Comparison of ENCODE assay signal across 12 cellular contexts in genomic region chr1:173411835-173412742, GRCh38.
DNase-seq lines count a peak whose midpoint lies in the region; ATAC-seq and TF ChIP-seq lines count a peak whose summit lies in the region.
"Had no signal": no experiment of that assay in that cellular context is flagged by ENCODE, and none has a peak within 500 bp of the region (broad histone marks: within the 10 kb centered on the region; RNA-seq: fewer than 3 reads in every experiment).

No MANE protein-coding gene starts in this region.

- H3K9me2 ChIP-seq in SK-N-SH: no peaks in the 10 kb centered on the region

- H3K36me3 Mint-ChIP-seq in stimulated activated naive B cell treated with anti-CD40 and anti-IgM and Interleukin-4, amounts not matched to agents 10 μg/mL and 1 μg/mL and 100 μg/mL, for 72 hours: peaks cover 9 to 19% of the 10 kb centered on the region in 2 donors
- H3K36me3 Mint-ChIP-seq in activated naive CD4-positive, alpha-beta T cell treated with anti-CD3 and anti-CD28 coated beads, Interleukin-2, amount 50 U/mL, for 72 hours: no peaks in the 10 kb centered on the region

- peaks cover 60 to 89% of the 10 kb centered on the region in 2 donors for H3K4me1 Mint-ChIP-seq in stimulated activated naive B cell treated with anti-CD40 and anti-IgM and Interleukin-4, amounts not matched to agents 10 μg/mL and 1 μg/mL and 100 μg/mL, for 72 hours

- no peak overlapping the region; a peak in 1 of 4 replicates for H3K27ac ChIP-seq in SK-N-SH (ENCODE audit: low read depth in 2 of 2, low read length in 1 of 2)
- H3K27ac ChIP-seq: dorsolateral prefrontal cortex, right lobe of liver, uterus had no signal

- no peaks in the 10 kb centered on the region for H4K20me1 ChIP-seq in SK-N-SH (ENCODE audit: insufficient read depth)

- no peaks in the 10 kb centered on the region for H3K27me3 ChIP-seq in SK-N-SH (ENCODE audit: insufficient read depth)
- H3K27me3 ChIP-seq in BE2C: no peaks in the 10 kb centered on the region
- H3K27me3 ChIP-seq: dorsolateral prefrontal cortex, right lobe of liver, uterus had no signal

- H3K4me1 ChIP-seq in SK-N-SH (ENCODE audit: control insufficient read depth in 1 of 2, insufficient read depth in 2 of 2, low read depth in 1 of 2, low read length in 1 of 2) (peaks cover 0 to 9% of the 10 kb centered on the region in 2 experiments; a peak in 2 of 4 replicates), BE2C (no peaks in the 10 kb centered on the region)
- H3K4me1 ChIP-seq: right lobe of liver, uterus had no signal

- H3K4me3 ChIP-seq in SK-N-SH (ENCODE audit: low read depth in 2 of 2, low read length in 1 of 2) (no peak overlapping the region), fibroblast of the aortic adventitia (ENCODE audit: low read depth, low read length) (no peak overlapping the region), BE2C (ENCODE audit: low read depth, low read length) (no peak overlapping the region)
- H3K4me3 ChIP-seq: dorsolateral prefrontal cortex, right lobe of liver, uterus had no signal

- peak; percentile 87 for DNase-seq in GOT3 (lab: John Stamatoyannopoulos, UW)
- no peak for DNase-seq in SK-N-SH
- DNase-seq in fibroblast of the aortic adventitia (ENCODE audit: low read depth): peak; percentile 70
- DNase-seq in stimulated activated naive B cell treated with anti-CD40 and anti-IgM and Interleukin-4, amounts not matched to agents 10 μg/mL and 1 μg/mL and 100 μg/mL, for 72 hours: no peak
- DNase-seq in activated T-cell treated with anti-CD3 and anti-CD28 coated beads, Interleukin-2, amount 50 U/mL, for 1 hour: no peak
- DNase-seq in BE2C: no peak
- no peak for DNase-seq in activated naive CD4-positive, alpha-beta T cell treated with anti-CD3 and anti-CD28 coated beads, Interleukin-2, amount 50 U/mL, for 72 hours (ENCODE audit: low spot score in 2 of 2)
- DNase-seq: activated gamma-delta T cell treated with Interleukin-2 at 50 U/mL for 16 hours, dorsolateral prefrontal cortex, midbrain, right lobe of liver, uterus had no signal

- H3F3A ChIP-seq in SK-N-SH (replicated peaks; ENCODE audit: insufficient read depth): peaks cover 16% of the 10 kb centered on the region

- H3K9ac ChIP-seq in SK-N-SH: no peak overlapping the region

- 87% methylated on average over 17 of the region's 17 CpGs for WGBS in SK-N-SH (ENCODE audit: low lambda C conversion rate)

- H2AFZ ChIP-seq in SK-N-SH (ENCODE audit: low read depth): no peak overlapping the region

- ATAC-seq in stimulated activated naive B cell treated with anti-CD40 and anti-IgM and Interleukin-4, amounts not matched to agents 10 μg/mL and 1 μg/mL and 100 μg/mL, for 72 hours (replicated peaks): no peak
- no peak for ATAC-seq in activated naive CD4-positive, alpha-beta T cell treated with anti-CD3 and anti-CD28 coated beads, Interleukin-2, amount 50 U/mL, for 72 hours

- H3K27me3 Mint-ChIP-seq in stimulated activated naive B cell treated with anti-CD40 and anti-IgM and Interleukin-4, amounts not matched to agents 10 μg/mL and 1 μg/mL and 100 μg/mL, for 72 hours: no peaks in the 10 kb centered on the region

- no peaks in the 10 kb centered on the region for H3K79me2 ChIP-seq in SK-N-SH (ENCODE audit: insufficient read depth)

- H3K4me2 ChIP-seq in SK-N-SH: no peak overlapping the region

- H3K9me3 Mint-ChIP-seq in stimulated activated naive B cell treated with anti-CD40 and anti-IgM and Interleukin-4, amounts not matched to agents 10 μg/mL and 1 μg/mL and 100 μg/mL, for 72 hours: peaks cover 4 to 6% of the 10 kb centered on the region in 2 donors
- no peaks in the 10 kb centered on the region for H3K9me3 Mint-ChIP-seq in activated naive CD4-positive, alpha-beta T cell treated with anti-CD3 and anti-CD28 coated beads, Interleukin-2, amount 50 U/mL, for 72 hours

- CTCF ChIA-PET in SK-N-SH (lab: Yijun Ruan, JAX): no interaction called here

- H3K36me3 ChIP-seq in SK-N-SH (replicated peaks in 1 of 2; ENCODE audit: control insufficient read depth in 1 of 2, insufficient read depth in 2 of 2, low read length in 1 of 2): peaks cover 0 to 2% of the 10 kb centered on the region in 2 experiments
- H3K36me3 ChIP-seq in BE2C: no peaks in the 10 kb centered on the region
- H3K36me3 ChIP-seq: right lobe of liver, uterus had no signal

- no peak for TF ChIP-seq CTCF in SK-N-SH (IDR thresholded peaks at IDR 0.05)
- TF ChIP-seq CTCF in fibroblast of the aortic adventitia (IDR thresholded peaks at IDR 0.05; ENCODE audit: insufficient read depth, low read length): no peak
- no peak for TF ChIP-seq CTCF in BE2C (IDR thresholded peaks at IDR 0.05; ENCODE audit: low read depth, low read length)

- H3K9me3 ChIP-seq in SK-N-SH (no peaks in the 10 kb centered on the region), BE2C (no peaks in the 10 kb centered on the region)
- H3K9me3 ChIP-seq: right lobe of liver, uterus had no signal

- peak in 1 of 2 experiments; percentile 31; a peak in 1 of 4 replicates for TF ChIP-seq EP300 in SK-N-SH (IDR thresholded peaks at IDR 0.05; ENCODE audit: borderline replicate concordance in 1 of 2, low read depth in 1 of 2, low read length in 1 of 2)

- H3K4me3 Mint-ChIP-seq in stimulated activated naive B cell treated with anti-CD40 and anti-IgM and Interleukin-4, amounts not matched to agents 10 μg/mL and 1 μg/mL and 100 μg/mL, for 72 hours: peak overlapping the region in 1 of 2 donors; percentile 68

- POLR2A ChIA-PET in SK-N-SH (lab: Yijun Ruan, JAX): no interaction called here

- TF ChIP-seq RAD21 in SK-N-SH (IDR thresholded peaks at IDR 0.05; ENCODE audit: low read length): no peak

- H3K27ac Mint-ChIP-seq in stimulated activated naive B cell treated with anti-CD40 and anti-IgM and Interleukin-4, amounts not matched to agents 10 μg/mL and 1 μg/mL and 100 μg/mL, for 72 hours: peak overlapping the region; percentile 97
- H3K27ac Mint-ChIP-seq in activated naive CD4-positive, alpha-beta T cell treated with anti-CD3 and anti-CD28 coated beads, Interleukin-2, amount 50 U/mL, for 72 hours: no peak overlapping the region

TF ChIP-seq in SK-N-SH, 30 proteins besides CTCF, POLR2A, EP300 and RAD21:
- TF ChIP-seq FOSL2 (IDR thresholded peaks at IDR 0.05; ENCODE audit: borderline replicate concordance, low read depth) (0 out of 2 replicates have a peak, but pooled peaks have one; percentile 18), NFIC (IDR thresholded peaks at IDR 0.05; ENCODE audit: borderline replicate concordance) (peak; percentile 41; the same call in 1 of the 2 replicates), TEAD4 (IDR thresholded peaks at IDR 0.05; ENCODE audit: borderline replicate concordance, insufficient read depth) (0 out of 2 replicates have a peak, but pooled peaks have one; percentile 30), PBX3 (IDR thresholded peaks at IDR 0.05) (0 out of 2 replicates have a peak, but pooled peaks have one; percentile 24), RCOR1 (IDR thresholded peaks at IDR 0.05; ENCODE audit: low read length) (no peak), TCF12 (IDR thresholded peaks at IDR 0.05) (peak; percentile 37), FOXM1 (IDR thresholded peaks at IDR 0.05; ENCODE audit: low read depth) (no peak), RXRA (IDR thresholded peaks at IDR 0.05; ENCODE audit: borderline replicate concordance, low read depth) (0 out of 2 replicates have a peak, but pooled peaks have one; percentile 39), NRF1 (IDR thresholded peaks at IDR 0.05; ENCODE audit: low read depth, low read length) (no peak)

Comparison
In these comparisons a context has a peak if more than half of its experiments do, and no peak if none do; other contexts are left out.
1. DNase-seq: peak in GOT3 (single experiment) and fibroblast of the aortic adventitia (single experiment); none in SK-N-SH (single experiment), stimulated activated naive B cell treated with anti-CD40 and anti-IgM and Interleukin-4, amounts not matched to agents 10 μg/mL and 1 μg/mL and 100 μg/mL, for 72 hours (single experiment), activated T-cell treated with anti-CD3 and anti-CD28 coated beads, Interleukin-2, amount 50 U/mL, for 1 hour (single experiment), BE2C (single experiment) and activated naive CD4-positive, alpha-beta T cell treated with anti-CD3 and anti-CD28 coated beads, Interleukin-2, amount 50 U/mL, for 72 hours (0 of 2).